In the genomic region with DNA sequence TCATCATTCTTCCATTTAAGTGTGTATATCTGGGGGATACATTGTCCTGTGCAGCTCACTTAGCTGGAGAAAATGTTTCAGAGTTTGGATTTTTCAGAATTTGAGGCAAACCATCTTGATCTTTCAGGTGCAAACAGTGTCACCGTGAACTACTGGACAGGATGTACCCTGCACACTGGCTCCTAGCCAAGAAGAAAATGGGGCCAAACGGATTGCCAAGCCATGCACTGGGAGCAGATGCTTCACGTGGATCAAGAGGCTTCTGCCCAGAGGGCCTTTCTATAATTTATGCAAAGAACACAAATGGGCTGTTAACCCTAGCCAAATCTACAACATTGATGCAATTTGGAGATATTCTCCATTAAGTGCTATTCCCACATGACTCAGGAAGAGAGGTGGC, we compare ENCODE assay signal across 20 cellular contexts.
"Had no signal": no experiment of that assay in that cellular context is flagged by ENCODE, and none has a peak within 500 bp of the region (broad histone marks: within the 10 kb centered on the region; RNA-seq: fewer than 3 reads in every experiment).

No MANE protein-coding gene starts in this region.

- H3K4me1 ChIP-seq: esophagus muscularis mucosa, gastroesophageal sphincter, spleen, testis, upper lobe of right lung had no signal

- ATAC-seq: activated CD8-positive, alpha-beta memory T cell treated with anti-CD3 and anti-CD28 coated beads, Interleukin-2, amount 10 ng/mL, durations not matched to agents 7 days and 5 days; activated T-helper 17 cell treated with anti-CD3 and anti-CD28 coated beads, Interleukin-2, amount 50 U/mL, for 72 hours; gastroesophageal sphincter; left ventricle myocardium superior; stimulated activated memory B cell treated with anti-CD40 and anti-IgM and Interleukin-4, amounts not matched to agents 10 μg/mL and 1 μg/mL and 100 μg/mL, for 72 hours; upper lobe of right lung had no signal

- H3K36me3 ChIP-seq: esophagus muscularis mucosa, gastroesophageal sphincter, spleen, upper lobe of right lung had no signal

- H3K9me3 ChIP-seq: esophagus muscularis mucosa, gastroesophageal sphincter, testis, upper lobe of right lung had no signal

- DNase-seq: activated CD4-positive, alpha-beta memory T cell treated with anti-CD3 and anti-CD28 coated beads, Interleukin-2, amount 10 ng/mL, durations not matched to agents 7 days and 5 days; activated CD4-positive, alpha-beta T cell treated with anti-CD3 and anti-CD28 coated beads for 48 hours; activated CD4-positive, CD25-positive, alpha-beta regulatory T cell; activated CD8-positive, alpha-beta memory T cell treated with anti-CD3 and anti-CD28 coated beads, Interleukin-2, amount 10 ng/mL, durations not matched to agents 7 days and 5 days; activated naive CD4-positive, alpha-beta T cell; activated naive CD8-positive, alpha-beta T cell treated with anti-CD3 and anti-CD28 coated beads for 36 hours; amniotic stem cell; dermis blood vessel endothelial cell; effector memory CD4-positive, alpha-beta T cell; left ventricle myocardium superior; occipital lobe; posterior cingulate gyrus; spleen; stimulated activated CD4-positive, alpha-beta T cell treated with anti-CD3 and anti-CD28 coated beads, Interleukin-4, amount 100 ng/mL, for 4 hours; testis; upper lobe of right lung had no signal

- H3K4me3 ChIP-seq: esophagus muscularis mucosa, gastroesophageal sphincter, spleen, testis, upper lobe of right lung had no signal

- H3K27ac ChIP-seq: esophagus muscularis mucosa, gastroesophageal sphincter, spleen, testis, upper lobe of right lung had no signal

- H3K27me3 ChIP-seq: esophagus muscularis mucosa, gastroesophageal sphincter, spleen, testis, upper lobe of right lung had no signal
